ENCODE assay signal across 8 cellular contexts in genomic region chr17:1561420-1562177, GRCh38. TPM values are rescaled to one million over a fixed set of nuclear protein-coding genes. Genes with fewer than 3 reads are reported as not detected.
DNase-seq lines count a peak whose midpoint lies in the region; ATAC-seq and TF ChIP-seq lines count a peak whose summit lies in the region.

No MANE protein-coding gene starts in this region.

- H3K4me2 ChIP-seq in MM.1S (ENCODE audit: low read depth, low read length), result peak overlapping the region; percentile 87

- H3K9ac ChIP-seq in MM.1S (ENCODE audit: low read length), result peak overlapping the region; percentile 79

- 0 out of 2 replicates have a peak, but pooled peaks cover 4% of the 10 kb centered on the region for H3F3A ChIP-seq in MM.1S (ENCODE audit: insufficient read depth, low read length)

- H3K27ac ChIP-seq in 22Rv1 (peak overlapping the region; percentile 81), MM.1S (ENCODE audit: low read length) (no peak overlapping the region), neutrophil (peak overlapping the region; percentile 99)

- no peaks in the 10 kb centered on the region for H3K9me3 ChIP-seq in MM.1S (replicated peaks; ENCODE audit: insufficient read depth, low read length)
- no peaks in the 10 kb centered on the region for H3K9me3 ChIP-seq in neutrophil

- no peaks in the 10 kb centered on the region; the same call in 1 of the 2 replicates for H3K27me3 ChIP-seq in MM.1S (replicated peaks; ENCODE audit: insufficient read depth, low read length)
- H3K27me3 ChIP-seq in neutrophil, result peaks cover 17% of the 10 kb centered on the region

- peaks cover 10% of the 10 kb centered on the region for H3K4me1 ChIP-seq in MM.1S (ENCODE audit: low read length)
- H3K4me1 ChIP-seq in neutrophil (ENCODE audit: control insufficient read depth in 1 of 2, insufficient read depth in 1 of 2, low read depth in 1 of 2, low read length in 1 of 2), result peaks cover 44 to 46% of the 10 kb centered on the region in 2 experiments

- H3K9me2 ChIP-seq in MM.1S (replicated peaks; ENCODE audit: insufficient read depth, low read length), result no peaks in the 10 kb centered on the region

- H3K4me3 ChIP-seq in MM.1S (ENCODE audit: low read length) (peak overlapping the region; percentile 85), fibroblast of the aortic adventitia (ENCODE audit: low read depth, low read length) (peak overlapping the region; percentile 87), neutrophil (ENCODE audit: low read depth in 1 of 2, low read length in 1 of 2) (peak overlapping the region; percentile 79 to 81)

- H3K79me2 ChIP-seq in MM.1S (ENCODE audit: low read length), result peaks cover 47% of the 10 kb centered on the region

- H3K36me3 ChIP-seq in MM.1S (replicated peaks; ENCODE audit: insufficient read depth, low read length) (no peaks in the 10 kb centered on the region), neutrophil (no peaks in the 10 kb centered on the region)

- peak; percentile 34 for TF ChIP-seq CTCF in 22Rv1 (IDR thresholded peaks at IDR 0.05)
- TF ChIP-seq CTCF in MM.1S (IDR thresholded peaks at IDR 0.05; ENCODE audit: low read length), result peak; percentile 38
- peak; percentile 8 for TF ChIP-seq CTCF in fibroblast of the aortic adventitia (IDR thresholded peaks at IDR 0.05; ENCODE audit: insufficient read depth, low read length)
- TF ChIP-seq CTCF in neutrophil (IDR thresholded peaks at IDR 0.05), result peak; percentile 36

- H2AFZ ChIP-seq in MM.1S (ENCODE audit: low read length), result peak overlapping the region; percentile 6; the same call in 1 of the 2 replicates

- ATAC-seq in GM19372 (IDR thresholded peaks at IDR 0.05; ENCODE audit: low read depth, unreplicated experiment) (peak; percentile 16), HG02973 (IDR thresholded peaks at IDR 0.05; ENCODE audit: unreplicated experiment) (no peak), HG03442 (IDR thresholded peaks at IDR 0.05; ENCODE audit: unreplicated experiment) (no peak)

- DNase-seq in MM.1S (peak; percentile 40), fibroblast of the aortic adventitia (ENCODE audit: low read depth) (no peak)
- peak; percentile 55 to 67 for DNase-seq in activated T-cell treated with anti-CD3 and anti-CD28 coated beads, Interleukin-2, amount 50 U/mL, for 48 hours

- H4K20me1 ChIP-seq in MM.1S (ENCODE audit: insufficient read depth, low read length), result no peaks in the 10 kb centered on the region

RNA-seq across cellular contexts. Expression of gene PITPNA, which starts 1.0 kb away (rescaled TPM):
- total RNA-seq in fibroblast of the aortic adventitia (ENCODE audit: low replicate concordance), result 28.4 and 33.3 TPM in 2 replicates

RNA-seq across cellular contexts. Expression of gene INPP5K, which starts 45.2 kb away (rescaled TPM):
- total RNA-seq in fibroblast of the aortic adventitia (ENCODE audit: low replicate concordance), result 13.2 and 27.3 TPM in 2 replicates
